Comparison of ENCODE assay signal across 13 cellular contexts in genomic region chr2:215677466-215677865, GRCh38.
"Had no signal": no experiment of that assay in that cellular context is flagged by ENCODE, and none has a peak within 500 bp of the region (broad histone marks: within the 10 kb centered on the region; RNA-seq: fewer than 3 reads in every experiment).

No MANE protein-coding gene starts in this region.

- H3K27ac ChIP-seq: ascending aorta, cardiac muscle cell, colonic mucosa, gastroesophageal sphincter, parathyroid adenoma had no signal

- H3K36me3 ChIP-seq: ascending aorta, cardiac muscle cell, colonic mucosa, gastroesophageal sphincter had no signal

- H3K4me3 ChIP-seq: ascending aorta, cardiac muscle cell, colonic mucosa, gastroesophageal sphincter had no signal

- H3K27me3 ChIP-seq: ascending aorta, cardiac muscle cell, colonic mucosa, gastroesophageal sphincter had no signal

- DNase-seq: activated CD4-positive, alpha-beta T cell treated with anti-CD3 and anti-CD28 coated beads for 4 hours; activated CD8-positive, alpha-beta memory T cell treated with anti-CD3 and anti-CD28 coated beads, Interleukin-2, amount 50 U/mL, for 4 hours; activated CD8-positive, alpha-beta T cell treated with anti-CD3 and anti-CD28 coated beads for 36 hours; activated naive CD4-positive, alpha-beta T cell; colonic mucosa; effector memory CD4-positive, alpha-beta T cell; kidney; left ventricle myocardium superior; T1000 had no signal

- H3K4me1 ChIP-seq: ascending aorta, colonic mucosa had no signal

- H3K9ac ChIP-seq: parathyroid adenoma had no signal

- H2AFZ ChIP-seq: parathyroid adenoma had no signal

- H3K9me3 ChIP-seq: colonic mucosa had no signal

- ATAC-seq: activated CD8-positive, alpha-beta T cell treated with anti-CD3 and anti-CD28 coated beads for 36 hours; gastroesophageal sphincter; left ventricle myocardium superior had no signal
